ENCODE assay signal across 26 cellular contexts in genomic region chr17:46099865-46100264, GRCh38.
DNase-seq lines count a peak whose midpoint lies in the region; FAIRE-seq and TF ChIP-seq lines count a peak whose summit lies in the region.
"Had no signal": no experiment of that assay in that cellular context is flagged by ENCODE, and none has a peak within 500 bp of the region (broad histone marks: within the 10 kb centered on the region; RNA-seq: fewer than 3 reads in every experiment).

No MANE protein-coding gene starts in this region.

- peak; percentile 45 for FAIRE-seq in G401.6 (lab: Jason Lieb, UNC)
- FAIRE-seq: keratinocyte had no signal

- H3K4me2 ChIP-seq in trophoblast cell (ENCODE audit: low read length) = no peak overlapping the region

- H3K36me3 ChIP-seq in brain microvascular endothelial cell (replicated peaks) (no peaks in the 10 kb centered on the region), trophoblast cell (ENCODE audit: control insufficient read depth in 1 of 2, insufficient read depth in 2 of 2, low read length in 2 of 2) (no peaks in the 10 kb centered on the region)
- H3K36me3 ChIP-seq: heart left ventricle, upper lobe of left lung had no signal

- H2BK120ac ChIP-seq in trophoblast cell (ENCODE audit: insufficient read depth, low read length, poor library complexity) = no peak overlapping the region

- no peak overlapping the region for H2BK12ac ChIP-seq in trophoblast cell (ENCODE audit: low read length)

- peak; percentile 45 for DNase-seq in LNCaP clone FGC (ENCODE audit: low read depth)
- no peak for DNase-seq in brain microvascular endothelial cell
- no peak for DNase-seq in trophoblast cell
- DNase-seq in DMS153 (lab: John Stamatoyannopoulos, UW) = no peak
- no peak for DNase-seq in NCI-H2107 treated with DMSO at 0.1 percent for 48 hours (lab: John Stamatoyannopoulos, UW; ENCODE audit: unreplicated experiment)
- DNase-seq in head of caudate nucleus = no peak
- DNase-seq: activated CD4-positive, alpha-beta T cell treated with anti-CD3 and anti-CD28 coated beads, Interleukin-2, amount 10 ng/mL, durations not matched to agents 24 days and 14 days; activated CD8-positive, alpha-beta memory T cell treated with anti-CD3 and anti-CD28 coated beads for 24 hours; activated effector memory CD4-positive, alpha-beta T cell treated with Interleukin-2 at 50 U/mL for 16 hours; activated naive CD8-positive, alpha-beta T cell treated with anti-CD3 and anti-CD28 coated beads, Interleukin-2, amount 50 U/mL, for 24 hours; activated T-cell treated with anti-CD3 and anti-CD28 coated beads for 4 hours; caudate nucleus; cortex of kidney; DND-41; effector memory CD4-positive, alpha-beta T cell; heart left ventricle; left ventricle myocardium superior; NCI-H1436 treated with DMSO at 0.1 percent for 48 hours; NCI-H446 treated with DMSO at 0.1 percent for 48 hours; psoas muscle; RPMI8226; stimulated activated CD4-positive, alpha-beta T cell treated with anti-CD3 and anti-CD28 coated beads, Interleukin-4, amount 100 ng/mL, for 1 hour had no signal

- peaks cover 0 to 2% of the 10 kb centered on the region in 2 experiments for H3K4me1 ChIP-seq in trophoblast cell (ENCODE audit: control insufficient read depth in 1 of 2, insufficient read depth in 2 of 2, low read length in 2 of 2)

- WGBS in trophoblast cell (ENCODE audit: extremely low coverage, insufficient coverage, insufficient read length) = no CpG with 5 or more reads among the region's 1 CpG

- no peak overlapping the region for H3K18ac ChIP-seq in trophoblast cell (ENCODE audit: low read length)

- H3K4me3 ChIP-seq in LNCaP clone FGC (ENCODE audit: low read depth, low read length) (no peak overlapping the region), brain microvascular endothelial cell (ENCODE audit: low read depth, low read length) (no peak overlapping the region), trophoblast cell (ENCODE audit: low read depth, low read length) (no peak overlapping the region)
- H3K4me3 ChIP-seq: heart left ventricle, psoas muscle, SJSA1, upper lobe of left lung had no signal

- no peak overlapping the region for H3K9ac ChIP-seq in trophoblast cell (ENCODE audit: low read length)

- H3K9me3 ChIP-seq in trophoblast cell (ENCODE audit: insufficient read depth, low read depth, low read length) = no peaks in the 10 kb centered on the region
- H3K9me3 ChIP-seq: heart left ventricle, psoas muscle, SJSA1, upper lobe of left lung had no signal

- no peak overlapping the region for H2AK5ac ChIP-seq in trophoblast cell (ENCODE audit: low read length)

- no peaks in the 10 kb centered on the region for H3K79me1 ChIP-seq in trophoblast cell (ENCODE audit: low read length)

- no peaks in the 10 kb centered on the region for H3K27me3 ChIP-seq in brain microvascular endothelial cell (replicated peaks)
- H3K27me3 ChIP-seq in trophoblast cell (ENCODE audit: insufficient read depth, low read length) = no peaks in the 10 kb centered on the region
- H3K27me3 ChIP-seq: heart left ventricle, SJSA1, upper lobe of left lung had no signal

- in situ Hi-C loops in brain microvascular endothelial cell (cut with HindIII; ENCODE audit: low pct_ligation_motif_present, low sequenced_read_pairs) = no loop called here

- H4K12ac ChIP-seq in trophoblast cell (ENCODE audit: low read depth, low read length) = no peak overlapping the region

- no peak overlapping the region for H3K23ac ChIP-seq in trophoblast cell (ENCODE audit: low read length)

- no peak overlapping the region for H2AFZ ChIP-seq in trophoblast cell (ENCODE audit: insufficient read depth, low read length, poor library complexity)

- no peak overlapping the region for H2BK5ac ChIP-seq in trophoblast cell (ENCODE audit: low read depth, low read length, poor library complexity)

- TF ChIP-seq CTCF in LNCaP clone FGC (IDR thresholded peaks at IDR 0.05; ENCODE audit: control insufficient read depth, extremely low read depth, insufficient read depth) = no peak
- no peak for TF ChIP-seq CTCF in brain microvascular endothelial cell (IDR thresholded peaks at IDR 0.05; ENCODE audit: low read depth, low read length, missing control alignments)

- no peak overlapping the region for H3K14ac ChIP-seq in trophoblast cell (ENCODE audit: low read length)

- H3K79me2 ChIP-seq in trophoblast cell (ENCODE audit: control insufficient read depth, insufficient read depth, low read length, poor library complexity) = peaks cover 6% of the 10 kb centered on the region

- H3K27ac ChIP-seq in brain microvascular endothelial cell (peak overlapping the region; percentile 80), trophoblast cell (ENCODE audit: low read depth, low read length) (no peak overlapping the region)

- no peak overlapping the region for H4K91ac ChIP-seq in trophoblast cell (ENCODE audit: low read depth, low read length)

- H3K4ac ChIP-seq in trophoblast cell (ENCODE audit: low read depth, low read length) = peak overlapping the region; percentile 98

- intact Hi-C loops in head of caudate nucleus (cut with DNase I) = no loop called here

- no peak overlapping the region for H4K8ac ChIP-seq in trophoblast cell (ENCODE audit: low read depth, low read length)
